In the genomic region with DNA sequence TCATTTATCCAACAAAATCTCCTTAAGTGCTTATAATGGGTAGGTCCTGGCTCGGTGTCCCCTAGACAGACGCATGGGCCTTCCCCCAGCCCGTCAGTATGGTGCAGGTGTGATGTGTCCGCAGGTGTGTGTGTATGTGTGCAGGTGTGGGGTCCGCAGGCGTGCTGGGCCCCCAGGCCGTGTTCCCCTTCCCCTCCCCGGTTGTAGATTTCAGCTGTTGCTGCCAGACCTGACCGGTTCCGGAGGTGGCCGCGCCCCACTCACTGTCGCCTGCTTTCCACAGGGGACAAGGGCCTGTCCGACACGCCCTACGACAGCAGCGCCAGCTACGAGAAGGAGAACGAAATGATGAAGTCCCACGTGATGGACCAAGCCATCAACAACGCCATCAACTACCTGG, we compare ENCODE assay signal across 21 cellular contexts. TPM values are rescaled to one million over a fixed set of nuclear protein-coding genes. Genes with fewer than 3 reads are reported as not detected.
A peak's percentile ranks its signal among the peaks of the same experiment; 100 is the strongest.
DNase-seq lines count a peak whose midpoint lies in the region; ATAC-seq and TF ChIP-seq lines count a peak whose summit lies in the region.
"Had no signal": no experiment of that assay in that cellular context is flagged by ENCODE, and none has a peak within 500 bp of the region (broad histone marks: within the 10 kb centered on the region; RNA-seq: fewer than 3 reads in every experiment).

No MANE protein-coding gene starts in this region.

- no peak overlapping the region for H2BK5ac ChIP-seq in neuronal stem cell (ENCODE audit: low read length)

- H3K27ac Mint-ChIP-seq in activated naive CD4-positive, alpha-beta T cell treated with anti-CD3 and anti-CD28 coated beads, Interleukin-2, amount 50 U/mL, for 72 hours, result peak overlapping the region; percentile 12 to 67
- H3K27ac Mint-ChIP-seq in activated naive CD4-positive, alpha-beta T cell treated with anti-CD3 and anti-CD28 coated beads, Interleukin-2, amount 10 ng/mL, durations not matched to agents 7 days and 5 days, result no peak overlapping the region
- no peak overlapping the region for H3K27ac Mint-ChIP-seq in mesothelial cell of epicardium

- no peak overlapping the region for H2AFZ ChIP-seq in neuronal stem cell (ENCODE audit: low read length)

- no peaks in the 10 kb centered on the region for H3K79me1 ChIP-seq in neuronal stem cell (ENCODE audit: low read depth, low read length)

- no peak overlapping the region for H3K4me2 ChIP-seq in neuronal stem cell (ENCODE audit: insufficient read depth, low read length, poor library complexity, severe bottlenecking)

- no CpG with 5 or more reads among the region's 21 CpGs for WGBS in neuronal stem cell (ENCODE audit: extremely low coverage in 2 of 2, insufficient read length in 2 of 2, insufficient replicate concordance in 1 of 2), 2 donors

- H3K4me3 Mint-ChIP-seq in activated naive CD4-positive, alpha-beta T cell treated with anti-CD3 and anti-CD28 coated beads, Interleukin-2, amount 10 ng/mL, durations not matched to agents 7 days and 5 days, result no peak overlapping the region
- H3K4me3 Mint-ChIP-seq in mesothelial cell of epicardium, result no peak overlapping the region
- H3K4me3 Mint-ChIP-seq: CD4-positive, CD25-positive, alpha-beta regulatory T cell; IgD-negative memory B cell had no signal

- no peak overlapping the region for H3K18ac ChIP-seq in neuronal stem cell (ENCODE audit: low read length)

- H3K4ac ChIP-seq in neuronal stem cell (ENCODE audit: low read length), result no peak overlapping the region

- H3K4me1 Mint-ChIP-seq in activated naive CD4-positive, alpha-beta T cell treated with anti-CD3 and anti-CD28 coated beads, Interleukin-2, amount 10 ng/mL, durations not matched to agents 7 days and 5 days, result peaks cover 71% of the 10 kb centered on the region
- H3K4me1 Mint-ChIP-seq in mesothelial cell of epicardium, result no peaks in the 10 kb centered on the region

- no peaks in the 10 kb centered on the region for H3K36me3 ChIP-seq in neuronal stem cell (replicated peaks in 1 of 2; ENCODE audit: control insufficient read depth in 2 of 2, insufficient read depth in 2 of 2, low read length in 2 of 2)
- H3K36me3 ChIP-seq in WERI-Rb-1, result no peaks in the 10 kb centered on the region
- H3K36me3 ChIP-seq: BE2C had no signal

- no peak overlapping the region for H2BK120ac ChIP-seq in neuronal stem cell (ENCODE audit: low read depth, low read length)

- no peaks in the 10 kb centered on the region for H3K27me3 Mint-ChIP-seq in activated naive CD4-positive, alpha-beta T cell treated with anti-CD3 and anti-CD28 coated beads, Interleukin-2, amount 10 ng/mL, durations not matched to agents 7 days and 5 days
- peaks cover 46% of the 10 kb centered on the region for H3K27me3 Mint-ChIP-seq in mesothelial cell of epicardium (ENCODE audit: low read depth)
- H3K27me3 Mint-ChIP-seq: CD4-positive, CD25-positive, alpha-beta regulatory T cell; IgD-negative memory B cell had no signal

- TF ChIP-seq CTCF in WERI-Rb-1 (IDR thresholded peaks at IDR 0.05; ENCODE audit: low read depth, low read length), result no peak
- TF ChIP-seq CTCF in mesothelial cell of epicardium (IDR thresholded peaks at IDR 0.05; ENCODE audit: unreplicated experiment), result no peak

- H3K23ac ChIP-seq in neuronal stem cell (ENCODE audit: low read depth, low read length, poor library complexity), result no peak overlapping the region

- H3K27me3 ChIP-seq in neuronal stem cell (ENCODE audit: control insufficient read depth in 3 of 3, insufficient read depth in 3 of 3, low read depth in 1 of 3, low read length in 3 of 3) (no peaks in the 10 kb centered on the region), WERI-Rb-1 (ENCODE audit: insufficient read depth, low read depth, severe bottlenecking) (no peaks in the 10 kb centered on the region)
- H3K27me3 ChIP-seq: Peyer's patch had no signal

- CTCF ChIA-PET in activated naive CD4-positive, alpha-beta T cell treated with anti-CD3 and anti-CD28 coated beads, Interleukin-2, amount 10 ng/mL, durations not matched to agents 7 days and 5 days (lab: Charles Lee), result interaction anchor here (0.9 to 3.4 kb wide), 3 partner anchors 18 to 32 kb away, joined by 3 to 15 read pairs (median 9); no protein-coding TSS in a partner anchor

- H2BK15ac ChIP-seq in neuronal stem cell (ENCODE audit: low read length), result no peak overlapping the region

- no peak overlapping the region for H2BK12ac ChIP-seq in neuronal stem cell (ENCODE audit: low read length)

- H3K36me3 Mint-ChIP-seq in activated naive CD4-positive, alpha-beta T cell treated with anti-CD3 and anti-CD28 coated beads, Interleukin-2, amount 50 U/mL, for 72 hours, result peaks cover 38 to 66% of the 10 kb centered on the region in 2 donors
- H3K36me3 Mint-ChIP-seq in activated naive CD4-positive, alpha-beta T cell treated with anti-CD3 and anti-CD28 coated beads, Interleukin-2, amount 10 ng/mL, durations not matched to agents 7 days and 5 days, result peaks cover 86% of the 10 kb centered on the region
- H3K36me3 Mint-ChIP-seq in mesothelial cell of epicardium, result no peaks in the 10 kb centered on the region

- no peaks in the 10 kb centered on the region for H3K9me3 ChIP-seq in neuronal stem cell (replicated peaks in 1 of 2; ENCODE audit: control insufficient read depth in 2 of 2, insufficient read depth in 1 of 2, low read depth in 1 of 2, low read length in 2 of 2)
- H3K9me3 ChIP-seq in WERI-Rb-1 (ENCODE audit: severe bottlenecking), result no peaks in the 10 kb centered on the region
- H3K9me3 ChIP-seq: BE2C, Peyer's patch had no signal

- peak overlapping the region; percentile 77 for H3K14ac ChIP-seq in neuronal stem cell (ENCODE audit: low read length)

- H3K9me3 Mint-ChIP-seq in activated naive CD4-positive, alpha-beta T cell treated with anti-CD3 and anti-CD28 coated beads, Interleukin-2, amount 50 U/mL, for 72 hours, result no peaks in the 10 kb centered on the region
- H3K9me3 Mint-ChIP-seq in activated naive CD4-positive, alpha-beta T cell treated with anti-CD3 and anti-CD28 coated beads, Interleukin-2, amount 10 ng/mL, durations not matched to agents 7 days and 5 days, result no peaks in the 10 kb centered on the region
- H3K9me3 Mint-ChIP-seq in mesothelial cell of epicardium, result no peaks in the 10 kb centered on the region
- H3K9me3 Mint-ChIP-seq: CD4-positive, CD25-positive, alpha-beta regulatory T cell had no signal

- peak overlapping the region; percentile 49 for H4K8ac ChIP-seq in neuronal stem cell (ENCODE audit: low read depth, low read length)

- H3K4me3 ChIP-seq in neuronal stem cell (ENCODE audit: low read length in 2 of 2), result no peak overlapping the region
- H3K4me3 ChIP-seq in WERI-Rb-1 (ENCODE audit: low read depth, low read length), result no peak overlapping the region
- H3K4me3 ChIP-seq: Peyer's patch had no signal

- no peak for ATAC-seq in activated naive CD4-positive, alpha-beta T cell treated with anti-CD3 and anti-CD28 coated beads, Interleukin-2, amount 50 U/mL, for 72 hours
- ATAC-seq: Right ventricle myocardium inferior had no signal

- no peak overlapping the region for H3K9ac ChIP-seq in neuronal stem cell (ENCODE audit: low read depth, low read length, poor library complexity)

- no peak overlapping the region for H4K91ac ChIP-seq in neuronal stem cell (ENCODE audit: low read depth, low read length, poor library complexity)

- H3K4me1 ChIP-seq in neuronal stem cell (ENCODE audit: control insufficient read depth in 2 of 2, insufficient read depth in 1 of 2, low read depth in 1 of 2, low read length in 2 of 2), result no peaks in the 10 kb centered on the region
- H3K4me1 ChIP-seq: BE2C had no signal

- DNase-seq in NCI-H1417 (lab: John Stamatoyannopoulos, UW), result peak in 2 of 3 experiments; percentile 43 to 52
- DNase-seq in NCI-H1417 treated with DMSO at 0.1 percent for 48 hours (lab: John Stamatoyannopoulos, UW), result no peak
- DNase-seq in activated naive CD4-positive, alpha-beta T cell treated with anti-CD3 and anti-CD28 coated beads, Interleukin-2, amount 50 U/mL, for 72 hours (ENCODE audit: low spot score in 2 of 2), result no peak
- DNase-seq in activated naive CD4-positive, alpha-beta T cell treated with anti-CD3 and anti-CD28 coated beads, Interleukin-2, amount 10 ng/mL, durations not matched to agents 7 days and 5 days, result no peak
- no peak for DNase-seq in neuronal stem cell (ENCODE audit: low spot score)
- no peak for DNase-seq in WERI-Rb-1
- no peak for DNase-seq in NCI-H82 treated with DMSO at 0.1 percent for 48 hours (lab: John Stamatoyannopoulos, UW; ENCODE audit: unreplicated experiment)
- DNase-seq in mesothelial cell of epicardium (ENCODE audit: low spot score in 2 of 2, unreplicated experiment in 2 of 2), result no peak
- DNase-seq: 8988T; BE2C; CD4-positive, CD25-positive, alpha-beta regulatory T cell; COR-L47; GDM1; HCEC 1CT; Karpas-422; NCI-H1436 treated with DMSO at 0.1 percent for 48 hours; NCI-H446; NCI-H69; Peyer's patch had no signal

- peak overlapping the region; percentile 86 for H2AK5ac ChIP-seq in neuronal stem cell (ENCODE audit: low read depth, low read length)

- no peak overlapping the region for H3K27ac ChIP-seq in neuronal stem cell (replicated peaks; ENCODE audit: low read length)
- no peak overlapping the region for H3K27ac ChIP-seq in WERI-Rb-1
- H3K27ac ChIP-seq: Peyer's patch had no signal

RNA-seq across cellular contexts. Expression of gene FIGNL1, which starts 50.5 kb away (rescaled TPM):
- total RNA-seq in activated naive CD4-positive, alpha-beta T cell treated with anti-CD3 and anti-CD28 coated beads, Interleukin-2, amount 50 U/mL, for 72 hours, result 10 to 100 TPM; 46.0 to 50.7 TPM
- 14.2 TPM for polyA plus RNA-seq in neuronal stem cell (2013, experiment 1 of 2)
- polyA plus RNA-seq in neuronal stem cell (2013, experiment 2 of 2), result 14.9 TPM
- total RNA-seq in mesothelial cell of epicardium, result 24.7 to 26.7 TPM (median 25.4 TPM) in 3 replicates

Comparison
In these comparisons a context has a peak if more than half of its experiments do, and no peak if none do; other contexts are left out.
1. DNase-seq: peak in NCI-H1417 (2 of 3); none in NCI-H1417 treated with DMSO at 0.1 percent for 48 hours (single experiment), activated naive CD4-positive, alpha-beta T cell treated with anti-CD3 and anti-CD28 coated beads, Interleukin-2, amount 50 U/mL, for 72 hours (0 of 2), activated naive CD4-positive, alpha-beta T cell treated with anti-CD3 and anti-CD28 coated beads, Interleukin-2, amount 10 ng/mL, durations not matched to agents 7 days and 5 days (single experiment), neuronal stem cell (single experiment), WERI-Rb-1 (single experiment), NCI-H82 treated with DMSO at 0.1 percent for 48 hours (single experiment) and mesothelial cell of epicardium (0 of 2).
2. H3K27ac Mint-ChIP-seq: peak in activated naive CD4-positive, alpha-beta T cell treated with anti-CD3 and anti-CD28 coated beads, Interleukin-2, amount 50 U/mL, for 72 hours (2 of 2); none in activated naive CD4-positive, alpha-beta T cell treated with anti-CD3 and anti-CD28 coated beads, Interleukin-2, amount 10 ng/mL, durations not matched to agents 7 days and 5 days (single experiment) and mesothelial cell of epicardium (single experiment).